In genomic region chr2:26172189-26172865, GRCh38 we compare ENCODE assay signal across 9 cellular contexts. TPM values are rescaled to one million over a fixed set of nuclear protein-coding genes. Genes with fewer than 3 reads are reported as not detected.
A peak's percentile ranks its signal among the peaks of the same experiment; 100 is the strongest.
DNase-seq lines count a peak whose midpoint lies in the region; ATAC-seq and TF ChIP-seq lines count a peak whose summit lies in the region.
"Had no signal": no experiment of that assay in that cellular context is flagged by ENCODE, and none has a peak within 500 bp of the region (broad histone marks: within the 10 kb centered on the region; RNA-seq: fewer than 3 reads in every experiment).

No MANE protein-coding gene starts in this region.

- peaks cover 17 to 18% of the 10 kb centered on the region in 2 donors for H3K27me3 ChIP-seq in uterus

- H3K36me3 Mint-ChIP-seq in activated T-cell treated with anti-CD3 and anti-CD28 coated beads, Interleukin-2, amount 50 U/mL, for 72 hours (ENCODE audit: insufficient read depth in 2 of 2): peaks cover 0 to 7% of the 10 kb centered on the region in 2 donors
- H3K36me3 Mint-ChIP-seq in activated T-helper 1 cell treated with anti-CD3 and anti-CD28 coated beads, Interleukin-12 subunit alpha, Interleukin-12 subunit beta, Interleukin-2, Interleukin-4 antibody, amounts not matched to agents 30 ng/mL and 10 ng/mL and 1 ng/mL, durations not matched to agents 14 hours and 24 hours and 36 hours (ENCODE audit: low read depth): no peaks in the 10 kb centered on the region
- H3K36me3 Mint-ChIP-seq in type B pancreatic cell: no peaks in the 10 kb centered on the region

- peaks cover 20% of the 10 kb centered on the region for H3K27me3 Mint-ChIP-seq in activated T-cell treated with anti-CD3 and anti-CD28 coated beads, Interleukin-2, amount 50 U/mL, for 72 hours (ENCODE audit: low read depth)
- peaks cover 45% of the 10 kb centered on the region for H3K27me3 Mint-ChIP-seq in activated T-helper 1 cell treated with anti-CD3 and anti-CD28 coated beads, Interleukin-12 subunit alpha, Interleukin-12 subunit beta, Interleukin-2, Interleukin-4 antibody, amounts not matched to agents 30 ng/mL and 10 ng/mL and 1 ng/mL, durations not matched to agents 14 hours and 24 hours and 36 hours (ENCODE audit: insufficient read depth)
- peaks cover 27% of the 10 kb centered on the region for H3K27me3 Mint-ChIP-seq in type B pancreatic cell

- no peak for DNase-seq in activated T-cell treated with anti-CD3 and anti-CD28 coated beads, Interleukin-2, amount 50 U/mL, for 72 hours
- no peak for DNase-seq in activated T-cell treated with anti-CD3 and anti-CD28 coated beads, Interleukin-2, amount 50 U/mL, for 48 hours
- no peak for DNase-seq in activated T-helper 1 cell treated with anti-CD3 and anti-CD28 coated beads, Interleukin-12 subunit alpha, Interleukin-12 subunit beta, Interleukin-2, Interleukin-4 antibody, amounts not matched to agents 30 ng/mL and 10 ng/mL and 1 ng/mL, durations not matched to agents 14 hours and 24 hours and 36 hours (ENCODE audit: low spot score)
- DNase-seq in islet precursor cell (peak; percentile 70), type B pancreatic cell (ENCODE audit: extremely low spot score, unreplicated experiment) (no peak), GM19240 (ENCODE audit: insufficient read length, low spot score) (no peak), uterus (no peak), GF-D8 (lab: John Stamatoyannopoulos, UW) (no peak)
- DNase-seq: midbrain had no signal

- peak overlapping the region; percentile 81 to 82 for H3K4me3 Mint-ChIP-seq in activated T-cell treated with anti-CD3 and anti-CD28 coated beads, Interleukin-2, amount 50 U/mL, for 72 hours
- peak overlapping the region; percentile 85 for H3K4me3 Mint-ChIP-seq in activated T-helper 1 cell treated with anti-CD3 and anti-CD28 coated beads, Interleukin-12 subunit alpha, Interleukin-12 subunit beta, Interleukin-2, Interleukin-4 antibody, amounts not matched to agents 30 ng/mL and 10 ng/mL and 1 ng/mL, durations not matched to agents 14 hours and 24 hours and 36 hours
- peak overlapping the region; percentile 88 for H3K4me3 Mint-ChIP-seq in type B pancreatic cell

- TF ChIP-seq POLR2A in uterus (IDR thresholded peaks at IDR 0.05): no peak

- TF ChIP-seq CTCF in type B pancreatic cell (conservative IDR thresholded peaks at IDR 0.05): no peak
- no peak for TF ChIP-seq CTCF in uterus (IDR thresholded peaks at IDR 0.05)

- no peaks in the 10 kb centered on the region for H3K36me3 ChIP-seq in uterus

- intact Hi-C loops in activated T-helper 1 cell treated with anti-CD3 and anti-CD28 coated beads, Interleukin-12 subunit alpha, Interleukin-12 subunit beta, Interleukin-2, Interleukin-4 antibody, amounts not matched to agents 30 ng/mL and 10 ng/mL and 1 ng/mL, durations not matched to agents 14 hours and 24 hours and 36 hours (cut with micrococcal nuclease): loop anchor here (5.0 kb wide), 1 partner anchor 160 kb away; no protein-coding TSS in a partner anchor
- intact Hi-C loops in uterus (cut with DNase I; ENCODE audit: low total_unique reads): no loop called here

- H3K9me3 Mint-ChIP-seq in activated T-cell treated with anti-CD3 and anti-CD28 coated beads, Interleukin-2, amount 50 U/mL, for 72 hours: no peaks in the 10 kb centered on the region
- no peaks in the 10 kb centered on the region for H3K9me3 Mint-ChIP-seq in activated T-helper 1 cell treated with anti-CD3 and anti-CD28 coated beads, Interleukin-12 subunit alpha, Interleukin-12 subunit beta, Interleukin-2, Interleukin-4 antibody, amounts not matched to agents 30 ng/mL and 10 ng/mL and 1 ng/mL, durations not matched to agents 14 hours and 24 hours and 36 hours
- no peaks in the 10 kb centered on the region for H3K9me3 Mint-ChIP-seq in type B pancreatic cell

- H3K4me1 ChIP-seq in uterus: peaks cover 0 to 11% of the 10 kb centered on the region in 2 donors

- H3K4me3 ChIP-seq in uterus: peak overlapping the region in 1 of 2 donors; percentile 16

- H3K9me3 ChIP-seq in uterus: no peaks in the 10 kb centered on the region

- peaks cover 6% of the 10 kb centered on the region for H3K4me1 Mint-ChIP-seq in activated T-cell treated with anti-CD3 and anti-CD28 coated beads, Interleukin-2, amount 50 U/mL, for 72 hours (ENCODE audit: low read depth)
- H3K4me1 Mint-ChIP-seq in activated T-helper 1 cell treated with anti-CD3 and anti-CD28 coated beads, Interleukin-12 subunit alpha, Interleukin-12 subunit beta, Interleukin-2, Interleukin-4 antibody, amounts not matched to agents 30 ng/mL and 10 ng/mL and 1 ng/mL, durations not matched to agents 14 hours and 24 hours and 36 hours (ENCODE audit: low read depth): peaks cover 17% of the 10 kb centered on the region
- H3K4me1 Mint-ChIP-seq in type B pancreatic cell (ENCODE audit: unreplicated experiment): peaks cover 22% of the 10 kb centered on the region

- ATAC-seq in activated T-cell treated with anti-CD3 and anti-CD28 coated beads, Interleukin-2, amount 50 U/mL, for 72 hours (replicated peaks in 1 of 2): peak; percentile 19 to 24

- no peak overlapping the region for H3K27ac ChIP-seq in uterus

- no peak overlapping the region for H3K27ac Mint-ChIP-seq in activated T-cell treated with anti-CD3 and anti-CD28 coated beads, Interleukin-2, amount 50 U/mL, for 72 hours
- H3K27ac Mint-ChIP-seq in activated T-helper 1 cell treated with anti-CD3 and anti-CD28 coated beads, Interleukin-12 subunit alpha, Interleukin-12 subunit beta, Interleukin-2, Interleukin-4 antibody, amounts not matched to agents 30 ng/mL and 10 ng/mL and 1 ng/mL, durations not matched to agents 14 hours and 24 hours and 36 hours: no peak overlapping the region
- no peak overlapping the region for H3K27ac Mint-ChIP-seq in type B pancreatic cell

RNA-seq across cellular contexts. Expression of gene GAREM2, which starts 0.6 kb away (rescaled TPM):
- 1 to 10 TPM; 1.4 to 1.9 TPM for total RNA-seq in activated T-cell treated with anti-CD3 and anti-CD28 coated beads, Interleukin-2, amount 50 U/mL, for 72 hours
- total RNA-seq in activated T-helper 1 cell treated with anti-CD3 and anti-CD28 coated beads, Interleukin-12 subunit alpha, Interleukin-12 subunit beta, Interleukin-2, Interleukin-4 antibody, amounts not matched to agents 30 ng/mL and 10 ng/mL and 1 ng/mL, durations not matched to agents 14 hours and 24 hours and 36 hours: 6.1 and 7.4 TPM in 2 replicates
- total RNA-seq in type B pancreatic cell (ENCODE audit: low replicate concordance) (3.1 and 16.9 TPM in 2 replicates), uterus (1 to 10 TPM in 3 of 4 donors, under 1 TPM in 1; under 0.01 to 5.1 (median 2.2) TPM)
